Comparison of ENCODE assay signal across 1 cellular context in genomic region chr9:36584626-36585460, GRCh38.
TF ChIP-seq lines count a peak whose summit lies in the region.

No MANE protein-coding gene starts in this region.

TF ChIP-seq in endothelial cell of umbilical vein, 7 proteins besides CTCF, POLR2A, EP300 and RAD21:
- TF ChIP-seq MAX (IDR thresholded peaks at IDR 0.05; ENCODE audit: insufficient read depth, insufficient read length) (no peak), FOS (IDR thresholded peaks at IDR 0.05; ENCODE audit: borderline replicate concordance, insufficient read depth, low read length) (no peak), GATA2 (IDR thresholded peaks at IDR 0.05; ENCODE audit: insufficient read depth, insufficient read length, low read depth, low read length) (no peak), POLR2AphosphoS5 (IDR thresholded peaks at IDR 0.05; ENCODE audit: insufficient read depth, low read depth, low read length) (no peak), JUN (IDR thresholded peaks at IDR 0.05; ENCODE audit: borderline replicate concordance, insufficient read depth, insufficient read length, low read depth) (no peak), EZH2 (IDR thresholded peaks at IDR 0.05; ENCODE audit: borderline replicate concordance, low read depth, low read length, severe bottlenecking) (no peak)
